Comparison of ENCODE assay signal across 20 cellular contexts in the genomic region with DNA sequence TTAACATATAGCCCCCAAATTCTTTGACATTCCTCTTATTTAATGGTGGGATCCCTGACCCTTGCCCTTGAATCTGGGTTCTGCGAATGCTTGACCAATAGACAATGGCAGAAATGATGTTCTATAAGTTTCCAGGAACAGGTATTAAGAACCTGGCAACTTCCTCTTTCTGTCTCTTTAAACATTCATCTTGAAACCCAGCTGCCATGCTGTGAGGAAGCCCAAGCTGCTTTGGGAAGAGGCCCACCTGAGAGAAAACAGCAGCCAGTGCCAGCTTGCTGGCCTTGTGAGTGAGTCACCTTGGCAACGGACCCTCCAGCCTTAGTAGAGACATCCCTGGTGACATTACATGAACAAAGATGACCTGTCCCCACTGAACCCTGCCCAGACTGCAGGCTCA.
"Had no signal": no experiment of that assay in that cellular context is flagged by ENCODE, and none has a peak within 500 bp of the region (broad histone marks: within the 10 kb centered on the region; RNA-seq: fewer than 3 reads in every experiment).

No MANE protein-coding gene starts in this region.

- H2AFZ ChIP-seq: PC-9 had no signal

- H3K4me2 ChIP-seq: PC-9 had no signal

- H3K36me3 ChIP-seq: adrenal gland had no signal

- H3K4me3 ChIP-seq: adrenal gland, PC-9 had no signal

- DNase-seq: activated B cell treated with CpG ODN at 0.5 μM for 24 hours; activated CD4-positive, alpha-beta T cell treated with anti-CD3 and anti-CD28 coated beads for 1 hour; activated CD8-positive, alpha-beta memory T cell treated with anti-CD3 and anti-CD28 coated beads, Interleukin-2, amount 50 U/mL, for 4 hours; activated gamma-delta T cell treated with Interleukin-2 at 50 U/mL for 16 hours; activated naive CD4-positive, alpha-beta T cell treated with anti-CD3 and anti-CD28 coated beads, Interleukin-2, amount 10 ng/mL, durations not matched to agents 7 days and 5 days; activated T-cell treated with anti-CD3 and anti-CD28 coated beads, Interleukin-2, amount 50 U/mL, for 72 hours; adrenal gland; anterior cingulate cortex; cerebellar nuclear complex; KG1; NCI-H1092 treated with DMSO at 0.1 percent for 48 hours; NCI-H1417 treated with DMSO at 0.1 percent for 48 hours; NCI-H1694; NCI-H345; NCI-H510A; NK-92 treated with Interleukin-12 subunit alpha and Interleukin-12 subunit beta, amount 100 ng/mL, for 24 hours; SIG-M5; T-helper 17 cell; T-helper 9 cell had no signal

- H3K27me3 ChIP-seq: adrenal gland had no signal

- H3K4me1 ChIP-seq: adrenal gland had no signal

- H3K27ac ChIP-seq: adrenal gland, PC-9 had no signal
